ENCODE assay signal across 9 cellular contexts in the genomic region with DNA sequence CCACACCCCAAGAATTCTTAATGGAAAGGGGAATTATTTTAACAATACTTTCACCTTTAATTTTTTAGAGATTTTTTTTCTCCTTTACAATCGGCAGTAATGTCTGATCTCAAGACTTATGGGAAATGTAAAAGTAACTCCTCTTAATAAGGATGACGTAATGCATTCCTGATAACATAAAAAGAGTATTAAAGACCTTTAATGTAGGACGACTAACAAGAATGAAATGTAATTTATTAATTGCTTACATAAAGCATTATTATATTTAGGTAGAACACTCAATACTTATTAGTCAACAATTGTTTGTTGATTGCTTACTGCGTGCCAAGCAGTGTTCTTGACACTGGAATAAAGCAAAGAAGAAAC.
DNase-seq lines count a peak whose midpoint lies in the region; ATAC-seq and TF ChIP-seq lines count a peak whose summit lies in the region.
"Had no signal": no experiment of that assay in that cellular context is flagged by ENCODE, and none has a peak within 500 bp of the region (broad histone marks: within the 10 kb centered on the region; RNA-seq: fewer than 3 reads in every experiment).

No MANE protein-coding gene starts in this region.

- H3K9me3 Mint-ChIP-seq in effector memory CD8-positive, alpha-beta T cell = peaks cover 0 to 6% of the 10 kb centered on the region in 2 donors

- no peaks in the 10 kb centered on the region for H3K9me3 ChIP-seq in ES-I3 (ENCODE audit: control insufficient read depth, insufficient read depth, low read length)
- no peaks in the 10 kb centered on the region for H3K9me3 ChIP-seq in SK-N-MC (ENCODE audit: low read depth, low read length)

- peaks cover 0 to 2% of the 10 kb centered on the region in 2 donors for H3K4me1 Mint-ChIP-seq in effector memory CD8-positive, alpha-beta T cell (ENCODE audit: low read depth in 2 of 2)

- H3K4me1 ChIP-seq in ES-I3 (ENCODE audit: insufficient read depth, low read length) = peaks cover 7% of the 10 kb centered on the region; the same call in 1 of the 2 replicates

- no peak for TF ChIP-seq CTCF in foreskin fibroblast (IDR thresholded peaks at IDR 0.05; ENCODE audit: low read depth, low read length)

- H3K4me3 Mint-ChIP-seq in effector memory CD8-positive, alpha-beta T cell = no peak overlapping the region

- H3K36me3 ChIP-seq in ES-I3 (ENCODE audit: insufficient read depth, low read length) = no peaks in the 10 kb centered on the region; the same call in 1 of the 2 replicates
- no peaks in the 10 kb centered on the region for H3K36me3 ChIP-seq in SK-N-MC (ENCODE audit: insufficient read depth, low read length)

- peak overlapping the region; percentile 93 for H3K4me3 ChIP-seq in SK-N-MC
- H3K4me3 ChIP-seq in foreskin fibroblast (ENCODE audit: low read depth in 1 of 2, low read length in 2 of 2) = peak overlapping the region; percentile 68 to 81
- peak overlapping the region; percentile 73 for H3K4me3 ChIP-seq in skeletal muscle cell (ENCODE audit: low read depth, low read length)

- H3K27ac Mint-ChIP-seq in effector memory CD8-positive, alpha-beta T cell = no peak overlapping the region

- no peak for DNase-seq in SK-N-MC (ENCODE audit: low read depth, low spot score)
- no peak for DNase-seq in foreskin fibroblast
- DNase-seq in skeletal muscle cell (ENCODE audit: low read depth) = no peak
- DNase-seq in midbrain (lab: John Stamatoyannopoulos, UW) = no peak
- no peak for DNase-seq in effector memory CD8-positive, alpha-beta T cell
- DNase-seq: amniotic stem cell had no signal

- H3K9ac ChIP-seq in ES-I3 (ENCODE audit: low read depth, low read length) = peak overlapping the region; percentile 93
- H3K9ac ChIP-seq in SK-N-MC (ENCODE audit: insufficient read length) = peak overlapping the region; percentile 91

- H3K27me3 Mint-ChIP-seq in effector memory CD8-positive, alpha-beta T cell = peaks cover 18 to 20% of the 10 kb centered on the region in 2 donors

- no peaks in the 10 kb centered on the region for H3K36me3 Mint-ChIP-seq in effector memory CD8-positive, alpha-beta T cell (ENCODE audit: insufficient read depth)

- ATAC-seq in HG03196 (IDR thresholded peaks at IDR 0.05; ENCODE audit: unreplicated experiment) = no peak
- ATAC-seq in effector memory CD8-positive, alpha-beta T cell (replicated peaks) = no peak
- ATAC-seq in HG02678 (IDR thresholded peaks at IDR 0.05; ENCODE audit: unreplicated experiment) = no peak

- no peak overlapping the region for H3K27ac ChIP-seq in SK-N-MC
